ENCODE assay signal across 2 cellular contexts in the genomic region with DNA sequence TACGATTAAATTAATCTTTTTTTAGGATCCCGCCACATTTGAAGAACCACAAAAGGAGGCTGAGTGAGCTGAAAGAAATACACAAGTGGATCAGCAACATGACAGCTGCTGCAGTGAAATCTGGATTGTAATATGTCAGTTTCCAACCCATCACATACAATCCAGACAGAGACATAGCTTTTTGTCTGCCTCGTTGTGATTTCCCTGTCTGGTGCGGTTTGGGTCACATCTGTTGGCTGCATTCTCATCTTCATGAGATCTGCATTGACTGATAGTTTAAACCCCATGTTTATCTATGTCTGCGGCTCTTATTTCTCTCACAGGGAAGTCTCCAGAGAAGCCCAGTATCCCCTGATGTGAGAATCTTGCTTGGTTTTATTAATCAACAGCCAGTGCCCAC.
A peak's percentile ranks its signal among the peaks of the same experiment; 100 is the strongest.
TF ChIP-seq lines count a peak whose summit lies in the region.

No MANE protein-coding gene starts in this region.

TF ChIP-seq in SK-N-SH, 30 proteins besides CTCF, POLR2A, EP300 and RAD21:
- TF ChIP-seq, protein P1, sequence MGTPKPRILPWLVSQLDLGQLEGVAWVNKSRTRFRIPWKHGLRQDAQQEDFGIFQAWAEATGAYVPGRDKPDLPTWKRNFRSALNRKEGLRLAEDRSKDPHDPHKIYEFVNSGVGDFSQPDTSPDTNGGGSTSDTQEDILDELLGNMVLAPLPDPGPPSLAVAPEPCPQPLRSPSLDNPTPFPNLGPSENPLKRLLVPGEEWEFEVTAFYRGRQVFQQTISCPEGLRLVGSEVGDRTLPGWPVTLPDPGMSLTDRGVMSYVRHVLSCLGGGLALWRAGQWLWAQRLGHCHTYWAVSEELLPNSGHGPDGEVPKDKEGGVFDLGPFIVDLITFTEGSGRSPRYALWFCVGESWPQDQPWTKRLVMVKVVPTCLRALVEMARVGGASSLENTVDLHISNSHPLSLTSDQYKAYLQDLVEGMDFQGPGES (IDR thresholded peaks at IDR 0.05; ENCODE audit: low read depth, low read length) = no peak
- TF ChIP-seq GATA2 (CRISPR knock-in tag; IDR thresholded peaks at IDR 0.05) = peak; percentile 55
- TF ChIP-seq FOXM1 (IDR thresholded peaks at IDR 0.05; ENCODE audit: low read depth) = no peak
- 0 out of 2 replicates have a peak, but pooled peaks have one; percentile 7 for TF ChIP-seq RCOR1 (IDR thresholded peaks at IDR 0.05; ENCODE audit: low read length)
- TF ChIP-seq MXI1 (IDR thresholded peaks at IDR 0.05; ENCODE audit: low read depth, low read length) = 0 out of 2 replicates have a peak, but pooled peaks have one; percentile 21

TF ChIP-seq in H1, 55 proteins besides CTCF, POLR2A, EP300 and RAD21:
- TF ChIP-seq TAF7 (optimal IDR thresholded peaks at IDR 0.05; ENCODE audit: borderline replicate concordance, low read depth, low read length) (no peak), CHD1 (IDR thresholded peaks at IDR 0.05; ENCODE audit: low read depth, low read length) (no peak)
TF ChIP-seq in H1: peak in this region for 0.
